In the genomic region with DNA sequence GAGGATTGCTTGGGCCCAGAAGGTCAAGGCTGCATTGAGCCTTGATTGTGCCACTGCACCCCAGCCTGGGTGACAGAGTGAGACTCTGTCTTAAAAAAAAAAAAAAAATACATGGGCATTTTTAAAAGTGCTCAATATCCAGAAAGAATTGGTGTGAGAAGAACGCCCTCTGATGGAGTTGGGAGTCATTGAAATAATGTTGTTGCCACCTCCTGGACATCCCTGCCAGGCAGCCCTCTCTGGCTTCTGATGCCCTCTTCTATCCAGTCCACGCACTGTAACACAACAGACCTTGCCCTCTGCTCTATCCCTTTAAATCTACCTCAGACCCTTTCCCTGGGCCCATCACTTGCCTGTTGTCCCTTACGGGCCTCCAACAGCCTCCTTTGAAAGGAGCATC, we compare ENCODE assay signal across 1 cellular context.
TF ChIP-seq lines count a peak whose summit lies in the region.

No MANE protein-coding gene starts in this region.

TF ChIP-seq in HCT116, 20 proteins besides CTCF, POLR2A, EP300 and RAD21 (continued from another document):
- TF ChIP-seq, protein P1, sequence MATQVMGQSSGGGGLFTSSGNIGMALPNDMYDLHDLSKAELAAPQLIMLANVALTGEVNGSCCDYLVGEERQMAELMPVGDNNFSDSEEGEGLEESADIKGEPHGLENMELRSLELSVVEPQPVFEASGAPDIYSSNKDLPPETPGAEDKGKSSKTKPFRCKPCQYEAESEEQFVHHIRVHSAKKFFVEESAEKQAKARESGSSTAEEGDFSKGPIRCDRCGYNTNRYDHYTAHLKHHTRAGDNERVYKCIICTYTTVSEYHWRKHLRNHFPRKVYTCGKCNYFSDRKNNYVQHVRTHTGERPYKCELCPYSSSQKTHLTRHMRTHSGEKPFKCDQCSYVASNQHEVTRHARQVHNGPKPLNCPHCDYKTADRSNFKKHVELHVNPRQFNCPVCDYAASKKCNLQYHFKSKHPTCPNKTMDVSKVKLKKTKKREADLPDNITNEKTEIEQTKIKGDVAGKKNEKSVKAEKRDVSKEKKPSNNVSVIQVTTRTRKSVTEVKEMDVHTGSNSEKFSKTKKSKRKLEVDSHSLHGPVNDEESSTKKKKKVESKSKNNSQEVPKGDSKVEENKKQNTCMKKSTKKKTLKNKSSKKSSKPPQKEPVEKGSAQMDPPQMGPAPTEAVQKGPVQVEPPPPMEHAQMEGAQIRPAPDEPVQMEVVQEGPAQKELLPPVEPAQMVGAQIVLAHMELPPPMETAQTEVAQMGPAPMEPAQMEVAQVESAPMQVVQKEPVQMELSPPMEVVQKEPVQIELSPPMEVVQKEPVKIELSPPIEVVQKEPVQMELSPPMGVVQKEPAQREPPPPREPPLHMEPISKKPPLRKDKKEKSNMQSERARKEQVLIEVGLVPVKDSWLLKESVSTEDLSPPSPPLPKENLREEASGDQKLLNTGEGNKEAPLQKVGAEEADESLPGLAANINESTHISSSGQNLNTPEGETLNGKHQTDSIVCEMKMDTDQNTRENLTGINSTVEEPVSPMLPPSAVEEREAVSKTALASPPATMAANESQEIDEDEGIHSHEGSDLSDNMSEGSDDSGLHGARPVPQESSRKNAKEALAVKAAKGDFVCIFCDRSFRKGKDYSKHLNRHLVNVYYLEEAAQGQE (IDR thresholded peaks at IDR 0.05; ENCODE audit: low read depth): no peak
- TF ChIP-seq EZH2 (IDR thresholded peaks at IDR 0.05) (no peak), TCF7L2 (IDR thresholded peaks at IDR 0.05; ENCODE audit: borderline replicate concordance, extremely low read depth, insufficient read depth, insufficient read length) (no peak), FOSL1 (IDR thresholded peaks at IDR 0.05; ENCODE audit: low read depth) (no peak), EGR1 (IDR thresholded peaks at IDR 0.05; ENCODE audit: low read depth) (no peak), ZNF274 (IDR thresholded peaks at IDR 0.05; ENCODE audit: low read depth, low read length) (no peak), YY1 (IDR thresholded peaks at IDR 0.05; ENCODE audit: extremely low read depth, insufficient replicate concordance, low read depth, low read length) (no peak), SP1 (IDR thresholded peaks at IDR 0.05; ENCODE audit: low read depth) (no peak), JUND (IDR thresholded peaks at IDR 0.05) (no peak), EZH2phosphoT487 (IDR thresholded peaks at IDR 0.05; ENCODE audit: borderline replicate concordance) (no peak), SRF (IDR thresholded peaks at IDR 0.05; ENCODE audit: low read depth) (no peak), ZFX (IDR thresholded peaks at IDR 0.05) (no peak), CBX3 (IDR thresholded peaks at IDR 0.05; ENCODE audit: low read depth) (no peak), POLR2AphosphoS5 (IDR thresholded peaks at IDR 0.05; ENCODE audit: low read depth, low read length) (no peak), CEBPB (IDR thresholded peaks at IDR 0.05; ENCODE audit: low read depth) (no peak)
- TF ChIP-seq, protein P2, sequence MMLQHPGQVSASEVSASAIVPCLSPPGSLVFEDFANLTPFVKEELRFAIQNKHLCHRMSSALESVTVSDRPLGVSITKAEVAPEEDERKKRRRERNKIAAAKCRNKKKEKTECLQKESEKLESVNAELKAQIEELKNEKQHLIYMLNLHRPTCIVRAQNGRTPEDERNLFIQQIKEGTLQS (IDR thresholded peaks at IDR 0.05): no peak
